ENCODE assay signal across 8 cellular contexts in genomic region chr14:55581011-55581806, GRCh38.
DNase-seq lines count a peak whose midpoint lies in the region; ATAC-seq and TF ChIP-seq lines count a peak whose summit lies in the region.

No MANE protein-coding gene starts in this region.

- ATAC-seq in HG03175 (IDR thresholded peaks at IDR 0.05; ENCODE audit: unreplicated experiment) (peak; percentile 23), HG03521 (IDR thresholded peaks at IDR 0.05; ENCODE audit: unreplicated experiment) (no peak)

- TF ChIP-seq CTCF in astrocyte of the spinal cord (IDR thresholded peaks at IDR 0.05; ENCODE audit: low read depth, low read length) = no peak

- in situ Hi-C loops in astrocyte of the spinal cord (cut with HindIII; ENCODE audit: low sequenced_read_pairs) = no loop called here

- DNase-seq in DMS 273 (lab: John Stamatoyannopoulos, UW; ENCODE audit: unreplicated experiment) (peak; percentile 90), DMS 273 treated with DMSO at 0.1 percent for 48 hours (lab: John Stamatoyannopoulos, UW) (no peak), astrocyte of the spinal cord (ENCODE audit: low read depth, low spot score) (peak; percentile 39), skeletal muscle cell (ENCODE audit: low read depth) (no peak)

- peak overlapping the region; percentile 89 for H3K4me3 Mint-ChIP-seq in T-helper 1 cell treated with Interleukin-12 subunit alpha and Interleukin-12 subunit beta and Interleukin-4 antibody, amounts not matched to agents 30 μg/mL and 1 μg/mL, for 36 hours

- H3K27me3 Mint-ChIP-seq in T-helper 1 cell treated with Interleukin-12 subunit alpha and Interleukin-12 subunit beta and Interleukin-4 antibody, amounts not matched to agents 30 μg/mL and 1 μg/mL, for 36 hours (ENCODE audit: low read depth) = no peaks in the 10 kb centered on the region

- peak overlapping the region; percentile 23 for H3K27ac Mint-ChIP-seq in T-helper 1 cell treated with Interleukin-12 subunit alpha and Interleukin-12 subunit beta and Interleukin-4 antibody, amounts not matched to agents 30 μg/mL and 1 μg/mL, for 36 hours

- H3K9me3 ChIP-seq in iPS-15b (ENCODE audit: control insufficient read depth, insufficient read depth, low read length) = no peaks in the 10 kb centered on the region

- no peaks in the 10 kb centered on the region for H3K36me3 ChIP-seq in iPS-15b (ENCODE audit: control insufficient read depth, insufficient read depth, low read length)

- no peaks in the 10 kb centered on the region for H3K36me3 Mint-ChIP-seq in T-helper 1 cell treated with Interleukin-12 subunit alpha and Interleukin-12 subunit beta and Interleukin-4 antibody, amounts not matched to agents 30 μg/mL and 1 μg/mL, for 36 hours (ENCODE audit: low read depth)

- peaks cover 34% of the 10 kb centered on the region for H3K4me1 Mint-ChIP-seq in T-helper 1 cell treated with Interleukin-12 subunit alpha and Interleukin-12 subunit beta and Interleukin-4 antibody, amounts not matched to agents 30 μg/mL and 1 μg/mL, for 36 hours (ENCODE audit: low read depth)

- no peaks in the 10 kb centered on the region for H3K9me3 Mint-ChIP-seq in T-helper 1 cell treated with Interleukin-12 subunit alpha and Interleukin-12 subunit beta and Interleukin-4 antibody, amounts not matched to agents 30 μg/mL and 1 μg/mL, for 36 hours

- H3K9ac ChIP-seq in iPS-15b (ENCODE audit: low read depth, low read length) = peak overlapping the region; percentile 86

- peak overlapping the region; percentile 81 for H3K4me3 ChIP-seq in astrocyte of the spinal cord (ENCODE audit: low read depth, low read length)
- peak overlapping the region; percentile 85 for H3K4me3 ChIP-seq in iPS-15b (ENCODE audit: low read depth, low read length)
- H3K4me3 ChIP-seq in skeletal muscle cell (ENCODE audit: low read depth, low read length) = peak overlapping the region; percentile 87

- peaks cover 16% of the 10 kb centered on the region for H3K4me1 ChIP-seq in iPS-15b (ENCODE audit: control insufficient read depth, insufficient read depth, low read length)

- no peaks in the 10 kb centered on the region for H3K27me3 ChIP-seq in iPS-15b (ENCODE audit: control insufficient read depth, insufficient read depth, low read length)

Comparison
In these comparisons a context has a peak if more than half of its experiments do, and no peak if none do; other contexts are left out.
1. DNase-seq: peak in DMS 273 (single experiment) and astrocyte of the spinal cord (single experiment); none in DMS 273 treated with DMSO at 0.1 percent for 48 hours (single experiment) and skeletal muscle cell (single experiment).
2. Peak in every context shown above with its lines, with median percentiles within 50 percentile points of each other: H3K4me3 ChIP-seq.